Comparison of ENCODE assay signal across 8 cellular contexts in the genomic region with DNA sequence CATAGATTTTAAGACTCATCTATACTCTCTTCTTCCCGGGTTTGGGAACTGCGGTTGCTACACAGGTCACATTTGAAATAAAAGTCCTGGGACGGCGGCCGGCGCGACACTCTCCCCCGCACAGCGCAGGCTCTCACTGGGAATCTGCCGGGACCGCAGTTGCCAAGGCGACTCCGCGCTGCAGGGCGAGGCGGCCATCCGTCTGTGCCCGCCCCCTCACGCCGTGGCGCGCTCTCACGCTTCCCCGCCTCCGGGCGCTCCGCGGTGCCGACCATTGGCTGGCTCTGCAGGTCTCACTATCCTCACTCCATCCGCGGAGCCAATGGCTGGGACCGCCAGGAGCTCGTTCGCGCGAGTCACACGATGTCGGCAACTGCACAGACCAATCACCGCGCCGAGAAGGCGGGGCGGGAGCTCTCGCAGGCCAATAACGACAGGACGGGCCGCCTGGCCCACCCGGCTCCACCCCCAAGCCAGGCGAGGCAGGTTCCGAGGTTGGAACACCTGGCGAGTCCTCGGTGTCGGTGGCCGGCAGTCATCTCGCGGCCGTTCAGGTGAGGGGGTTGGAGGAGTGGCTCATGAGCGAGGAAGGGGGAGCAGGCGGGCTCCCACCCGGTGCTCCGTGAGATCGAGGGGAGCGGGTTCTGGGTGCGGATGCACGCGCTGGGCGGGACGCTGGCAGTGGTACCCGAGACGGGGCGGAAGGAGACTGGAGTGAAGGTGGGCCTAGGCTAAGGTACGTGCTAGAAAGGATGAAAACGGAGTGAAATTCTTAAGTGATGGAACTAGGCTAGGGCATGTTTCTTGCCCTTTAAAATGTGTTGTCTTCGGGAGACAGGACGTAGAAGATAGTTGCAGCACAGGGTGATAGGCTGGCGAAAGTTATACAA. TPM values are rescaled to one million over a fixed set of nuclear protein-coding genes. Genes with fewer than 3 reads are reported as not detected.
DNase-seq lines count a peak whose midpoint lies in the region; ATAC-seq and TF ChIP-seq lines count a peak whose summit lies in the region.

A gene (plus strand): TSS at position 459 of the 890 bp plus-strand sequence. CDS start 5,702 bp downstream, outside the sequence.

- H3K9me3 Mint-ChIP-seq in IgD-negative memory B cell = no peaks in the 10 kb centered on the region

- H3K4me1 Mint-ChIP-seq in IgD-negative memory B cell = peaks cover 13 to 27% (median 24%) of the 10 kb centered on the region in 3 donors

- H3K27ac Mint-ChIP-seq in IgD-negative memory B cell = no peak within 1 kb of the TSS

- H3K4me3 ChIP-seq in epithelial cell of esophagus (ENCODE audit: low read length) = peak within 1 kb of the TSS; percentile 95

- no peak for TF ChIP-seq CTCF in epithelial cell of esophagus (IDR thresholded peaks at IDR 0.05; ENCODE audit: insufficient read depth, low read depth, low read length, missing control alignments)

- H3K36me3 Mint-ChIP-seq in IgD-negative memory B cell = peaks cover 2% of the 10 kb centered on the region

- no peaks in the 10 kb centered on the region for H3K27me3 Mint-ChIP-seq in IgD-negative memory B cell

- ATAC-seq in GM21576 (IDR thresholded peaks at IDR 0.05; ENCODE audit: unreplicated experiment) = peak; percentile 97

- peak; percentile 98 for DNase-seq in DMS153 (lab: John Stamatoyannopoulos, UW)
- DNase-seq in OCI-M1 (lab: John Stamatoyannopoulos, UW) = peak; percentile 99
- DNase-seq in activated T-cell treated with anti-CD3 and anti-CD28 coated beads for 24 hours (ENCODE audit: low read depth) = peak; percentile 98
- DNase-seq in epithelial cell of esophagus (ENCODE audit: low read depth) = peak; percentile 100
- peak; percentile 99 for DNase-seq in middle frontal gyrus (ENCODE audit: extremely low spot score, low spot score)
- DNase-seq in stimulated activated CD8-positive, alpha-beta memory T cell treated with anti-CD3 and anti-CD28 coated beads, Interleukin-2, amount 100 ng/mL, for 48 hours (ENCODE audit: low read depth in 2 of 2) = peak; percentile 96

- H3K4me3 Mint-ChIP-seq in IgD-negative memory B cell = no peak within 1 kb of the TSS

RNA-seq across cellular contexts. Expression of the gene that starts here (rescaled TPM):
- 22.5 TPM for polyA plus RNA-seq in IgD-negative memory B cell

Comparison
In these comparisons a context has a peak if more than half of its experiments do, and no peak if none do; other contexts are left out.
1. Peak in every context shown above with its lines: DNase-seq, ATAC-seq and H3K4me3 ChIP-seq.